Comparison of ENCODE assay signal across 8 cellular contexts in the genomic region with DNA sequence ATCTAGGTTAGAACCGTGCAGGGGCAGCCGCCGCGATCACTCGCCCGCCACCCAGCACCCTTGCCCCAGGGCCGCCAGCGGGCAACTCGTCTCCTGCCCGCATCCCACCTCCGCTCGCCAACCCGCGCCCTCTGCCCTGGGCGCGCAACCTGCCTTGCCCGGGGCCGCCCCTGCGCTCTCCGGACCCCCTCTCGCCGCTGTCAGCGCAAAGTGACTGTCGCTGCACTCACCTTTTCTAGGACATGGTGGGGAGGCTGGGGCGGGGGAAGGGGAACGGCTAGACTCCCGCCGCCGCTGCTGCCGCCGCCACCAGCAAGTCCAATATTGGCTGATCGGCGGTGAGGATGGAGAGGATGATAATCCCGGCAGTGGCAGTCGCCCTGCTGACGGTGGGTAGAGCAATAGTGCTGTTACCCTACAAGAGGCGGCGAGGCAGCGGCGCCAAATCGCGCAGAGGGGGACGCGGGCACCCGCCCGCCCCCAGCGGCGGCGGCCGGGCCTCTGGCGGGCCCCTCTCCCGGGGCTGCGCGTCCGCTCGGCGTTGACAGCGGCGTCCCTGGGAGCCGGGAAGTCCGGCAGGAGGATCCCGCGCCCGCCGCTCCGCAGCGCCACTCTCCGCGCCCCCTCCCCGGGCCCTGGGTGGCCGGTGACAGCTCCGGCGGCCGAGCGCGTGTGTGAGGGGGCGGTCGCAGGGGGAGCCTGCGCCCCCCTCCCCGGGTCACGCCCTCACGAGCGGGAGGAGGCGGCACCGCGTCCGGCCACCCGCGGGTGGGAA. TPM values are rescaled to one million over a fixed set of nuclear protein-coding genes. Genes with fewer than 3 reads are reported as not detected.
DNase-seq lines count a peak whose midpoint lies in the region; ATAC-seq and TF ChIP-seq lines count a peak whose summit lies in the region.

No MANE protein-coding gene starts in this region.

- H3K9ac ChIP-seq in OCI-LY3 (ENCODE audit: low read length): no peak overlapping the region

- no peak overlapping the region for H2AFZ ChIP-seq in OCI-LY3 (ENCODE audit: low read depth, low read length)
- H2AFZ ChIP-seq in hepatocyte: peak overlapping the region; percentile 77

- H3K27me3 ChIP-seq in OCI-LY3 (ENCODE audit: low read depth, low read length): no peaks in the 10 kb centered on the region
- peaks cover 62% of the 10 kb centered on the region for H3K27me3 ChIP-seq in hepatocyte

- no peaks in the 10 kb centered on the region for H3K9me3 ChIP-seq in OCI-LY3 (ENCODE audit: insufficient read depth, low read length)
- no peaks in the 10 kb centered on the region for H3K9me3 ChIP-seq in hepatocyte (ENCODE audit: low read depth)

- no peaks in the 10 kb centered on the region for H3K36me3 Mint-ChIP-seq in activated naive CD8-positive, alpha-beta T cell

- peak overlapping the region; percentile 71 for H3K4me3 ChIP-seq in OCI-LY3 (ENCODE audit: low read length)
- H3K4me3 ChIP-seq in hepatocyte: peak overlapping the region; percentile 78

- H3K4me3 Mint-ChIP-seq in activated naive CD8-positive, alpha-beta T cell: peak overlapping the region; percentile 98

- H3K9me2 ChIP-seq in hepatocyte (replicated peaks; ENCODE audit: insufficient read depth): no peaks in the 10 kb centered on the region

- H3K79me2 ChIP-seq in OCI-LY3 (ENCODE audit: low read length) (no peaks in the 10 kb centered on the region), hepatocyte (no peaks in the 10 kb centered on the region)

- peaks cover 42% of the 10 kb centered on the region for H3K4me1 Mint-ChIP-seq in activated naive CD8-positive, alpha-beta T cell (ENCODE audit: low read depth)

- H3K4me1 ChIP-seq in OCI-LY3 (ENCODE audit: low read length): peaks cover 12% of the 10 kb centered on the region
- H3K4me1 ChIP-seq in hepatocyte (ENCODE audit: insufficient read depth): no peaks in the 10 kb centered on the region

- H4K20me1 ChIP-seq in OCI-LY3 (ENCODE audit: insufficient read depth, low read length) (no peaks in the 10 kb centered on the region), hepatocyte (ENCODE audit: insufficient read depth, poor library complexity, severe bottlenecking) (no peaks in the 10 kb centered on the region)

- peak; percentile 73 for DNase-seq in DMS53 (lab: John Stamatoyannopoulos, UW)
- peak; percentile 48 for DNase-seq in hepatocyte (ENCODE audit: low spot score)
- peak; percentile 27 for DNase-seq in putamen (ENCODE audit: low spot score)
- no peak for DNase-seq in NCI-H446 treated with DMSO at 0.1 percent for 48 hours (lab: John Stamatoyannopoulos, UW)
- DNase-seq in SW480 (ENCODE audit: low spot score): no peak

- no peaks in the 10 kb centered on the region for H3K9me3 Mint-ChIP-seq in activated naive CD8-positive, alpha-beta T cell (ENCODE audit: low read depth)

- no peaks in the 10 kb centered on the region for H3K27me3 Mint-ChIP-seq in activated naive CD8-positive, alpha-beta T cell

- H3K27ac Mint-ChIP-seq in activated naive CD8-positive, alpha-beta T cell: peak overlapping the region; percentile 61

- H3K27ac ChIP-seq in OCI-LY3 (ENCODE audit: low read length) (no peak overlapping the region), hepatocyte (no peak overlapping the region)

- no peaks in the 10 kb centered on the region for H3K36me3 ChIP-seq in OCI-LY3 (replicated peaks; ENCODE audit: low read depth, low read length)
- no peaks in the 10 kb centered on the region for H3K36me3 ChIP-seq in hepatocyte (replicated peaks; ENCODE audit: insufficient read depth, low read depth)

- peak overlapping the region; percentile 21; the same call in 1 of the 2 replicates for H3K4me2 ChIP-seq in OCI-LY3 (ENCODE audit: low read length)
- H3K4me2 ChIP-seq in hepatocyte: peak overlapping the region; percentile 94

- no peak for TF ChIP-seq CTCF in OCI-LY3 (IDR thresholded peaks at IDR 0.05; ENCODE audit: low read depth, low read length)
- TF ChIP-seq CTCF in hepatocyte (IDR thresholded peaks at IDR 0.05; ENCODE audit: poor library complexity): no peak

- ATAC-seq in GM21528 (IDR thresholded peaks at IDR 0.05; ENCODE audit: low FRiP score, unreplicated experiment): no peak

- WGBS in hepatocyte (ENCODE audit: low lambda C conversion rate, missing lambda C conversion rate): 0% methylated on average over 49 of the region's 89 CpGs

RNA-seq across cellular contexts. Expression of gene NR3C2, which starts 2.3 kb away (rescaled TPM):
- 7.1 and 8.7 TPM in 2 replicates for total RNA-seq in hepatocyte
- 2.3 and 2.4 TPM in 2 replicates for polyA plus RNA-seq in hepatocyte

Comparison
In these comparisons a context has a peak if more than half of its experiments do, and no peak if none do; other contexts are left out.
1. DNase-seq: peak in DMS53 (single experiment), hepatocyte (single experiment) and putamen (single experiment); none in NCI-H446 treated with DMSO at 0.1 percent for 48 hours (single experiment) and SW480 (single experiment).